ENCODE assay signal across 11 cellular contexts in genomic region chr17:65359016-65359415, GRCh38.
DNase-seq lines count a peak whose midpoint lies in the region; ATAC-seq and TF ChIP-seq lines count a peak whose summit lies in the region.
"Had no signal": no experiment of that assay in that cellular context is flagged by ENCODE, and none has a peak within 500 bp of the region (broad histone marks: within the 10 kb centered on the region; RNA-seq: fewer than 3 reads in every experiment).

No MANE protein-coding gene starts in this region.

- peaks cover 16% of the 10 kb centered on the region for H3K4me1 Mint-ChIP-seq in HFFc6 (ENCODE audit: low read depth)
- H3K4me1 Mint-ChIP-seq: brain, T-cell had no signal

- H3K9me3 ChIP-seq in body of pancreas = no peaks in the 10 kb centered on the region
- H3K9me3 ChIP-seq: right atrium auricular region had no signal

- no peaks in the 10 kb centered on the region for H3K9me3 Mint-ChIP-seq in HFFc6
- H3K9me3 Mint-ChIP-seq: T-cell had no signal

- H3K27me3 Mint-ChIP-seq in HFFc6 (ENCODE audit: insufficient read depth) = peaks cover 8% of the 10 kb centered on the region

- no peak overlapping the region for H3K27ac ChIP-seq in body of pancreas
- H3K27ac ChIP-seq: right atrium auricular region had no signal

- intact Hi-C loops in body of pancreas (cut with DNase I) = no loop called here

- peak overlapping the region; percentile 7; the same call in 1 of the 2 replicates for H3K27ac Mint-ChIP-seq in HFFc6
- H3K27ac Mint-ChIP-seq: T-cell had no signal

- no peaks in the 10 kb centered on the region for H3K27me3 ChIP-seq in body of pancreas
- H3K27me3 ChIP-seq: right atrium auricular region had no signal

- no peaks in the 10 kb centered on the region for H3K36me3 Mint-ChIP-seq in HFFc6 (ENCODE audit: low read depth)
- H3K36me3 Mint-ChIP-seq: brain, T-cell had no signal

- DNase-seq in AG08395 (ENCODE audit: low spot score) (peak; percentile 81), HFFc6 (peak; percentile 79), amniotic stem cell (lab: John Stamatoyannopoulos, UW) (peak; percentile 66), myocyte (ENCODE audit: low read depth) (peak; percentile 82), NOMO-1 (lab: John Stamatoyannopoulos, UW; ENCODE audit: unreplicated experiment in 2 of 2) (no peak), body of pancreas (no peak)
- no peak for DNase-seq in central memory CD4-positive, alpha-beta T cell
- DNase-seq: T-cell had no signal

- H3K4me1 ChIP-seq in body of pancreas = no peaks in the 10 kb centered on the region
- H3K4me1 ChIP-seq: right atrium auricular region had no signal

- H3K4me3 ChIP-seq in body of pancreas = no peak overlapping the region
- H3K4me3 ChIP-seq: right atrium auricular region had no signal

- no peaks in the 10 kb centered on the region for H3K36me3 ChIP-seq in body of pancreas (replicated peaks in 1 of 2; ENCODE audit: insufficient read depth in 1 of 2, low read depth in 2 of 2)
- H3K36me3 ChIP-seq: right atrium auricular region had no signal

- ATAC-seq in HG03280 (IDR thresholded peaks at IDR 0.05; ENCODE audit: unreplicated experiment) (no peak), body of pancreas (no peak)
- ATAC-seq: T-cell had no signal

- H3K4me3 Mint-ChIP-seq in HFFc6 = no peak overlapping the region
- H3K4me3 Mint-ChIP-seq: brain, T-cell had no signal

- WGBS in body of pancreas, 2 donors = 51 to 60% methylated on average over 3 of the region's 3 CpGs

- no peak for TF ChIP-seq POLR2A in body of pancreas (IDR thresholded peaks at IDR 0.05)

- TF ChIP-seq CTCF in HFFc6 (IDR thresholded peaks at IDR 0.05) = no peak
- TF ChIP-seq CTCF in body of pancreas (IDR thresholded peaks at IDR 0.05) = no peak

Comparison
In these comparisons a context has a peak if more than half of its experiments do, and no peak if none do; other contexts are left out.
1. DNase-seq: peak in AG08395 (single experiment), HFFc6 (single experiment), amniotic stem cell (single experiment) and myocyte (single experiment); none in NOMO-1 (0 of 2), body of pancreas (0 of 4) and central memory CD4-positive, alpha-beta T cell (single experiment).